Comparison of ENCODE assay signal across 1 cellular context in the genomic region with DNA sequence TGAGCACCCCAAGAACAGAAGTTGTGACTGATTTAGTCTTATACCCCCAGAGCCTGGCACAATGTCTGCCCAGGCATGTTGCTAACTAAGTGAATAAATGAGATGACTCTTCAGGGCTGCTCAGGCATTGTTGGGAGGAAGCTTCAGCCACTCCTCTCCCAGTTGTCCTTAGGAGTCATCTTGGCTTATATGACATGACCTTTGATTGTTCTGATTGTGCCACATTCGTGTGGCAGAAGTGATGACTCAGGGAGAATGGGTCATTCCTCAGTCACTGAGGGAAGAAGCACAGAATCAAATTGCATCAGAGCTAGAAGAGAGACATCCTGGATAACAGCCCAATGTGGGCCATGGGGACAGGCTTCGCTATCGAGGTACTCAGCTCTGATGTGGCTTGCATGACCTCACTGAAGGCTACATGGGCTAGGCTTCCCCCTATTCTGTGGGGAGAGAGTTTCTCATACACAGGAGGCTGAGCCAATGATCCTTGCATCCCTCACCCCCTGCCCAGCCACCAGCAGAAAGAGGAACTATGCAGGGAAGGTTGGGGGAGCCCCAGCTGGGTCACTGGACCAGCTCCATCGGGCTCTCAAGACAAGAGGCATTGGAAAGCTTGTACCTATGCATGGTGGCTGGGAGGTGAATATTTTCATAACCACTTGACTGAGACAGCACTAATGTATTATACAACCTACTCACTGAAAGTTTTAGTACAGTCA.
TF ChIP-seq lines count a peak whose summit lies in the region.

No MANE protein-coding gene starts in this region.

TF ChIP-seq in IMR-90, 13 proteins besides CTCF, POLR2A, EP300 and RAD21:
- TF ChIP-seq, protein P1, sequence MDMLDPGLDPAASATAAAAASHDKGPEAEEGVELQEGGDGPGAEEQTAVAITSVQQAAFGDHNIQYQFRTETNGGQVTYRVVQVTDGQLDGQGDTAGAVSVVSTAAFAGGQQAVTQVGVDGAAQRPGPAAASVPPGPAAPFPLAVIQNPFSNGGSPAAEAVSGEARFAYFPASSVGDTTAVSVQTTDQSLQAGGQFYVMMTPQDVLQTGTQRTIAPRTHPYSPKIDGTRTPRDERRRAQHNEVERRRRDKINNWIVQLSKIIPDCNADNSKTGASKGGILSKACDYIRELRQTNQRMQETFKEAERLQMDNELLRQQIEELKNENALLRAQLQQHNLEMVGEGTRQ (IDR thresholded peaks at IDR 0.05; ENCODE audit: low read depth, low read length), result no peak
- 0 out of 2 replicates have a peak, but pooled peaks have one; percentile 7 for TF ChIP-seq MAFK (IDR thresholded peaks at IDR 0.05; ENCODE audit: low read depth, low read length)
